20 cellular contexts compared by ENCODE assay signal in genomic region chr12:99413751-99414150, GRCh38.
"Had no signal": no experiment of that assay in that cellular context is flagged by ENCODE, and none has a peak within 500 bp of the region (broad histone marks: within the 10 kb centered on the region; RNA-seq: fewer than 3 reads in every experiment).

No MANE protein-coding gene starts in this region.

- H3K4me3 ChIP-seq: body of pancreas, dorsolateral prefrontal cortex, lower lobe of right lung, ovary, psoas muscle, skin epidermis, suprapubic skin, upper lobe of left lung had no signal

- H3K27ac ChIP-seq: body of pancreas, dorsolateral prefrontal cortex, lower lobe of right lung, ovary, psoas muscle, skin epidermis, suprapubic skin, upper lobe of left lung had no signal

- H3K27me3 ChIP-seq: body of pancreas, dorsolateral prefrontal cortex, ovary, suprapubic skin, upper lobe of left lung had no signal

- H3K9me3 ChIP-seq: body of pancreas, lower lobe of right lung, ovary had no signal

- H3K4me1 ChIP-seq: body of pancreas, lower lobe of right lung, psoas muscle, suprapubic skin, upper lobe of left lung had no signal

- H3K36me3 ChIP-seq: lower lobe of right lung, ovary, suprapubic skin, upper lobe of left lung had no signal

- DNase-seq: activated CD4-positive, alpha-beta T cell treated with anti-CD3 and anti-CD28 coated beads, Interleukin-2, amount 10 ng/mL, durations not matched to agents 7 days and 5 days; activated CD8-positive, alpha-beta T cell treated with anti-CD3 and anti-CD28 coated beads, Interleukin-2, amount 10 ng/mL, durations not matched to agents 7 days and 5 days; activated naive CD4-positive, alpha-beta T cell treated with Interleukin-2 at 50 U/mL for 16 hours; activated naive CD8-positive, alpha-beta T cell treated with anti-CD3 and anti-CD28 coated beads, Interleukin-2, amount 10 ng/mL, durations not matched to agents 7 days and 5 days; activated T-cell treated with anti-CD3 and anti-CD28 coated beads, Interleukin-2, amount 50 U/mL, for 24 hours; body of pancreas; dorsolateral prefrontal cortex; foreskin melanocyte; glutamatergic neuron; hippocampal formation; left colon; lower lobe of right lung; naive thymus-derived CD8-positive, alpha-beta T cell; ovary; psoas muscle; right cardiac atrium; stimulated activated naive CD8-positive, alpha-beta T cell treated with anti-CD3 and anti-CD28 coated beads, Interleukin-15, amount 100 ng/mL, for 72 hours; upper lobe of left lung had no signal

- ATAC-seq: activated CD8-positive, alpha-beta T cell treated with anti-CD3 and anti-CD28 coated beads, Interleukin-2, amount 10 ng/mL, durations not matched to agents 7 days and 5 days; body of pancreas; left colon; lower lobe of right lung; naive thymus-derived CD8-positive, alpha-beta T cell; psoas muscle; right cardiac atrium; stimulated activated naive CD8-positive, alpha-beta T cell treated with anti-CD3 and anti-CD28 coated beads, Interleukin-15, amount 100 ng/mL, for 72 hours had no signal
